Comparison of ENCODE assay signal across 13 cellular contexts in the genomic region with DNA sequence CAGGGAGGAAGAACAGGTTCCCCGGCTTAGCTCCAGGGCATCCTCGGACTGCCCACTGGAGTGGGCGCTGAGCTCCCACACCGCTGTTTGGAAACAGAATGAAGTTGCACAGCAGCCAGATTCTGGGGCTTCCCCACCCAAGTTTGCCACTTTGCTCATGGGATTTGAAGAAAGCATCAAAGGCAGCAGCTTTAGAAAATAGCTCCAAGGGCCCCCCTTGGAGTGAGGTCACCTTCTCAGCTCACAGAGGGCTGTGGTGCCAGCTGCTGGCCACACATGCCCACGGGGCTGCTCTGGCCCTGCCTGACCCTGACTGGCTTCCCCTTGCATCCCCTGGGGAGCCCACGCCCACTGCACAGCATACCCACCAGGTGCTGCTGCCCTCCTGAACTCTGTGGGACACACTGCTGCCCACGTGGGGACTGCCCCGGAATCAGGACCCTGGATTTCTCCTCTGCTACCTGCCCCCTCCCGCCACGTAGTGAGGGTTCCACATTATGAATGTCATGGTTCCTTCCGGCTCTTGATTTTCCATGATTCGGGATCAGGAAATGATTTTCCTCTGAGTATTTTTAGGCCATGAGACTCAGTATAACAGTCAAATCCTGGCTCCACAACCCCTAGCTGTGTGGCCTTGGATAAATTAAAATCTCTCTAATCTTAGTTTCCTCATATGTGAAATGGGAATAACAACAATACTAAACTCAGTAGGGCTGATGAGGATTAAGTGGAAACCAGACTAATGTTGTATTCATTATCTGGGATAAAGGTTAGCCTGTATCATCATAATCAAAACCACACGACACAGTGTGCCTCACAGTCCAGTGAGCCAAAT.
A peak's percentile ranks its signal among the peaks of the same experiment; 100 is the strongest.
DNase-seq lines count a peak whose midpoint lies in the region; ATAC-seq and TF ChIP-seq lines count a peak whose summit lies in the region.
"Had no signal": no experiment of that assay in that cellular context is flagged by ENCODE, and none has a peak within 500 bp of the region (broad histone marks: within the 10 kb centered on the region; RNA-seq: fewer than 3 reads in every experiment).

No MANE protein-coding gene starts in this region.

- intact Hi-C loops in posterior vena cava (cut with DNase I), result no loop called here

- H3K27me3 Mint-ChIP-seq in immature natural killer cell (ENCODE audit: low read depth in 3 of 3), result no peaks in the 10 kb centered on the region

- no peaks in the 10 kb centered on the region for H3K36me3 ChIP-seq in gastroesophageal sphincter

- TF ChIP-seq EP300 in gastroesophageal sphincter (IDR thresholded peaks at IDR 0.05), result no peak

- TF ChIP-seq CTCF in RWPE1 (conservative IDR thresholded peaks at IDR 0.05; ENCODE audit: low read depth) (no peak), gastroesophageal sphincter (IDR thresholded peaks at IDR 0.05) (no peak)

- TF ChIP-seq POLR2A in gastroesophageal sphincter (IDR thresholded peaks at IDR 0.05), result no peak

- ATAC-seq in gastroesophageal sphincter (peak; percentile 59), HG02571 (IDR thresholded peaks at IDR 0.05; ENCODE audit: unreplicated experiment) (no peak), GM19452 (IDR thresholded peaks at IDR 0.05; ENCODE audit: unreplicated experiment) (no peak)

- no peak overlapping the region for H3K27ac Mint-ChIP-seq in immature natural killer cell
- H3K27ac Mint-ChIP-seq: activated T-helper 1 cell treated with anti-CD3 and anti-CD28 coated beads, Interleukin-12 subunit alpha, Interleukin-12 subunit beta, Interleukin-2, Interleukin-4 antibody, amounts not matched to agents 30 ng/mL and 10 ng/mL and 1 ng/mL, durations not matched to agents 14 hours and 24 hours and 36 hours had no signal

- no peaks in the 10 kb centered on the region for H3K27me3 ChIP-seq in gastroesophageal sphincter

- no peak overlapping the region for H3K4me3 ChIP-seq in gastroesophageal sphincter

- H3K4me3 Mint-ChIP-seq in immature natural killer cell, result no peak overlapping the region
- H3K4me3 Mint-ChIP-seq: activated T-helper 1 cell treated with anti-CD3 and anti-CD28 coated beads, Interleukin-12 subunit alpha, Interleukin-12 subunit beta, Interleukin-2, Interleukin-4 antibody, amounts not matched to agents 30 ng/mL and 10 ng/mL and 1 ng/mL, durations not matched to agents 14 hours and 24 hours and 36 hours had no signal

- POLR2A ChIA-PET in RWPE1 (lab: Yijun Ruan, JAX; ENCODE audit: low non-redundant PET), result no interaction called here

- WGBS in gastroesophageal sphincter (ENCODE audit: low coverage in 1 of 2), 2 donors, result 11 to 49% methylated on average over 6 to 11 of the region's 13 CpGs

- peaks cover 0 to 72% (median 59%) of the 10 kb centered on the region in 3 donors for H3K4me1 ChIP-seq in gastroesophageal sphincter

- no peaks in the 10 kb centered on the region for H3K9me3 ChIP-seq in gastroesophageal sphincter

- no peaks in the 10 kb centered on the region for H3K36me3 Mint-ChIP-seq in immature natural killer cell

- DNase-seq in AG08395 (ENCODE audit: low spot score), result peak; percentile 42
- DNase-seq in RWPE1 (ENCODE audit: low spot score), result no peak
- DNase-seq in posterior vena cava (ENCODE audit: low spot score), result peak; percentile 69
- DNase-seq in immature natural killer cell, result no peak
- DNase-seq in stimulated activated CD4-positive, alpha-beta T cell treated with anti-CD3 and anti-CD28 coated beads, Interleukin-2, amount 100 ng/mL, for 48 hours, result no peak
- DNase-seq: GDM1, hypothalamus, NCI-H1105 treated with DMSO at 0.1 percent for 48 hours, nucleus accumbens had no signal

- CTCF ChIA-PET in RWPE1 (lab: Yijun Ruan, JAX), result interaction anchor here (0.6 to 0.8 kb wide), 2 partner anchors 12 to 191 kb away, joined by 3 to 5 read pairs; no protein-coding TSS in a partner anchor

- no peaks in the 10 kb centered on the region for H3K9me3 Mint-ChIP-seq in immature natural killer cell
- H3K9me3 Mint-ChIP-seq: activated T-helper 1 cell treated with anti-CD3 and anti-CD28 coated beads, Interleukin-12 subunit alpha, Interleukin-12 subunit beta, Interleukin-2, Interleukin-4 antibody, amounts not matched to agents 30 ng/mL and 10 ng/mL and 1 ng/mL, durations not matched to agents 14 hours and 24 hours and 36 hours had no signal

- H3K27ac ChIP-seq in RWPE1, result peak overlapping the region; percentile 90
- peak overlapping the region in 3 of 4 donors; percentile 67 to 79 (median 73) for H3K27ac ChIP-seq in gastroesophageal sphincter

- no peaks in the 10 kb centered on the region for H3K4me1 Mint-ChIP-seq in immature natural killer cell

Comparison
In these comparisons a context has a peak if more than half of its experiments do, and no peak if none do; other contexts are left out.
1. DNase-seq: peak in AG08395 (single experiment) and posterior vena cava (single experiment); none in RWPE1 (single experiment), immature natural killer cell (0 of 3) and stimulated activated CD4-positive, alpha-beta T cell treated with anti-CD3 and anti-CD28 coated beads, Interleukin-2, amount 100 ng/mL, for 48 hours (0 of 2).